In the genomic region with DNA sequence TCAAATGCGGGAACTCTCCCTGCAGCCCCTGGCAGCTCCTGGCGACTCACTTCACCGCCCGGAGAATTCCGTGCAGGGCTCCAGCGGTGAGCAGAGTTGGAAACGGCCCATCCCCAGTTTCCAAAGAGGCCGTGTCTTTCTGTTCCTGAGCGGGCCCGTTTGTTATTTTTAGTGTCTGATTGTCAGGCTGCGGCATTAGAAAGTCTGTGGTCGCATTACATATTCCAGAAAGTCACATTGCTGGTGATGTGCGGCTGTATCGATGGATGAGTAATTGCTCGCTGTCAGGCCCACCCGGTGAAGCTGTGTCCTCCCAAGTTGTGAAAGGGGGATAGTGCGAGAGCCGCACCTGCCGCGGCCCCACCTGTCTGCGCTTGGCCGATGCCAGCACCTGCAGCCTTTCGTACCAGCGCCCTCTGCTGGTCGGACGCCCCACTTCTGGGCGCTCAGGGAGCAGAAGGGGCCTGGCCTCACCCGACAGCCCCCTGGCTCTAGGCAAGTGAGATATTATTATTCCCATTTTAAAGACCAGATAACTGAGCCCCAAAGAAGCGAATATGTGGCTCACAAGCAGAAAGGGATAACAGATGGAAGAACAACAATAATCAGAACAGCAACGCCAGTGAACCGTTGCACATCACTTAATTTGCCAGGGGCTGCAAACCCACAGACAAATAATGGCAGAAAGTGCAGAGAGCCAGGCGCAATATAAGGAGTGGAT, we compare ENCODE assay signal across 1 cellular context.
TF ChIP-seq lines count a peak whose summit lies in the region.

No MANE protein-coding gene starts in this region.

TF ChIP-seq in WTC11, 78 proteins besides CTCF, POLR2A, EP300 and RAD21 (continued from another document):
- peak; percentile 60; the same call in 1 of the 2 replicates for TF ChIP-seq ARID4B (CRISPR knock-in tag; IDR thresholded peaks at IDR 0.05; ENCODE audit: borderline replicate concordance)
- TF ChIP-seq SMAD3 (CRISPR knock-in tag; IDR thresholded peaks at IDR 0.05; ENCODE audit: borderline replicate concordance), result no peak
- no peak for TF ChIP-seq ZNF423 (CRISPR knock-in tag; IDR thresholded peaks at IDR 0.05)
- no peak for TF ChIP-seq JAZF1 (CRISPR knock-in tag; IDR thresholded peaks at IDR 0.05)
- TF ChIP-seq NR2C2 (CRISPR knock-in tag; IDR thresholded peaks at IDR 0.05), result no peak
- TF ChIP-seq FOXJ3 (CRISPR knock-in tag; IDR thresholded peaks at IDR 0.05; ENCODE audit: borderline replicate concordance), result no peak
- TF ChIP-seq CREB1 (CRISPR knock-in tag; IDR thresholded peaks at IDR 0.05), result no peak
- no peak for TF ChIP-seq SMAD4 (CRISPR knock-in tag; IDR thresholded peaks at IDR 0.05)
- TF ChIP-seq E2F5 (CRISPR knock-in tag; IDR thresholded peaks at IDR 0.05), result no peak
- TF ChIP-seq PREB (CRISPR knock-in tag; IDR thresholded peaks at IDR 0.05; ENCODE audit: borderline replicate concordance), result no peak
- no peak for TF ChIP-seq ZNF263 (CRISPR knock-in tag; IDR thresholded peaks at IDR 0.05; ENCODE audit: low read depth)
- no peak for TF ChIP-seq CBFB (CRISPR knock-in tag; IDR thresholded peaks at IDR 0.05; ENCODE audit: low read depth)
- TF ChIP-seq GTF2I (CRISPR knock-in tag; conservative IDR thresholded peaks at IDR 0.05), result 0 out of 2 replicates have a peak, but pooled peaks have one; percentile 16
- no peak for TF ChIP-seq ZNF232 (CRISPR knock-in tag; IDR thresholded peaks at IDR 0.05)
- TF ChIP-seq, protein P1, sequence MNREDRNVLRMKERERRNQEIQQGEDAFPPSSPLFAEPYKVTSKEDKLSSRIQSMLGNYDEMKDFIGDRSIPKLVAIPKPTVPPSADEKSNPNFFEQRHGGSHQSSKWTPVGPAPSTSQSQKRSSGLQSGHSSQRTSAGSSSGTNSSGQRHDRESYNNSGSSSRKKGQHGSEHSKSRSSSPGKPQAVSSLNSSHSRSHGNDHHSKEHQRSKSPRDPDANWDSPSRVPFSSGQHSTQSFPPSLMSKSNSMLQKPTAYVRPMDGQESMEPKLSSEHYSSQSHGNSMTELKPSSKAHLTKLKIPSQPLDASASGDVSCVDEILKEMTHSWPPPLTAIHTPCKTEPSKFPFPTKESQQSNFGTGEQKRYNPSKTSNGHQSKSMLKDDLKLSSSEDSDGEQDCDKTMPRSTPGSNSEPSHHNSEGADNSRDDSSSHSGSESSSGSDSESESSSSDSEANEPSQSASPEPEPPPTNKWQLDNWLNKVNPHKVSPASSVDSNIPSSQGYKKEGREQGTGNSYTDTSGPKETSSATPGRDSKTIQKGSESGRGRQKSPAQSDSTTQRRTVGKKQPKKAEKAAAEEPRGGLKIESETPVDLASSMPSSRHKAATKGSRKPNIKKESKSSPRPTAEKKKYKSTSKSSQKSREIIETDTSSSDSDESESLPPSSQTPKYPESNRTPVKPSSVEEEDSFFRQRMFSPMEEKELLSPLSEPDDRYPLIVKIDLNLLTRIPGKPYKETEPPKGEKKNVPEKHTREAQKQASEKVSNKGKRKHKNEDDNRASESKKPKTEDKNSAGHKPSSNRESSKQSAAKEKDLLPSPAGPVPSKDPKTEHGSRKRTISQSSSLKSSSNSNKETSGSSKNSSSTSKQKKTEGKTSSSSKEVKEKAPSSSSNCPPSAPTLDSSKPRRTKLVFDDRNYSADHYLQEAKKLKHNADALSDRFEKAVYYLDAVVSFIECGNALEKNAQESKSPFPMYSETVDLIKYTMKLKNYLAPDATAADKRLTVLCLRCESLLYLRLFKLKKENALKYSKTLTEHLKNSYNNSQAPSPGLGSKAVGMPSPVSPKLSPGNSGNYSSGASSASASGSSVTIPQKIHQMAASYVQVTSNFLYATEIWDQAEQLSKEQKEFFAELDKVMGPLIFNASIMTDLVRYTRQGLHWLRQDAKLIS (CRISPR knock-in tag; IDR thresholded peaks at IDR 0.05; ENCODE audit: borderline replicate concordance), result no peak
- TF ChIP-seq NFATC4 (CRISPR knock-in tag; IDR thresholded peaks at IDR 0.05), result no peak
- no peak for TF ChIP-seq ZSCAN18 (CRISPR knock-in tag; IDR thresholded peaks at IDR 0.05)
- TF ChIP-seq, protein P2, sequence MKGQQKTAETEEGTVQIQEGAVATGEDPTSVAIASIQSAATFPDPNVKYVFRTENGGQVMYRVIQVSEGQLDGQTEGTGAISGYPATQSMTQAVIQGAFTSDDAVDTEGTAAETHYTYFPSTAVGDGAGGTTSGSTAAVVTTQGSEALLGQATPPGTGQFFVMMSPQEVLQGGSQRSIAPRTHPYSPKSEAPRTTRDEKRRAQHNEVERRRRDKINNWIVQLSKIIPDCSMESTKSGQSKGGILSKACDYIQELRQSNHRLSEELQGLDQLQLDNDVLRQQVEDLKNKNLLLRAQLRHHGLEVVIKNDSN (CRISPR knock-in tag; IDR thresholded peaks at IDR 0.05), result peak; percentile 25; the same call in 1 of the 2 replicates
- no peak for TF ChIP-seq FOXP4 (CRISPR knock-in tag; IDR thresholded peaks at IDR 0.05)
- TF ChIP-seq ZNF138 (CRISPR knock-in tag; conservative IDR thresholded peaks at IDR 0.05), result no peak
- TF ChIP-seq MAX (CRISPR knock-in tag; IDR thresholded peaks at IDR 0.05), result peak; percentile 60; the same call in 1 of the 2 replicates
- TF ChIP-seq, protein P3, sequence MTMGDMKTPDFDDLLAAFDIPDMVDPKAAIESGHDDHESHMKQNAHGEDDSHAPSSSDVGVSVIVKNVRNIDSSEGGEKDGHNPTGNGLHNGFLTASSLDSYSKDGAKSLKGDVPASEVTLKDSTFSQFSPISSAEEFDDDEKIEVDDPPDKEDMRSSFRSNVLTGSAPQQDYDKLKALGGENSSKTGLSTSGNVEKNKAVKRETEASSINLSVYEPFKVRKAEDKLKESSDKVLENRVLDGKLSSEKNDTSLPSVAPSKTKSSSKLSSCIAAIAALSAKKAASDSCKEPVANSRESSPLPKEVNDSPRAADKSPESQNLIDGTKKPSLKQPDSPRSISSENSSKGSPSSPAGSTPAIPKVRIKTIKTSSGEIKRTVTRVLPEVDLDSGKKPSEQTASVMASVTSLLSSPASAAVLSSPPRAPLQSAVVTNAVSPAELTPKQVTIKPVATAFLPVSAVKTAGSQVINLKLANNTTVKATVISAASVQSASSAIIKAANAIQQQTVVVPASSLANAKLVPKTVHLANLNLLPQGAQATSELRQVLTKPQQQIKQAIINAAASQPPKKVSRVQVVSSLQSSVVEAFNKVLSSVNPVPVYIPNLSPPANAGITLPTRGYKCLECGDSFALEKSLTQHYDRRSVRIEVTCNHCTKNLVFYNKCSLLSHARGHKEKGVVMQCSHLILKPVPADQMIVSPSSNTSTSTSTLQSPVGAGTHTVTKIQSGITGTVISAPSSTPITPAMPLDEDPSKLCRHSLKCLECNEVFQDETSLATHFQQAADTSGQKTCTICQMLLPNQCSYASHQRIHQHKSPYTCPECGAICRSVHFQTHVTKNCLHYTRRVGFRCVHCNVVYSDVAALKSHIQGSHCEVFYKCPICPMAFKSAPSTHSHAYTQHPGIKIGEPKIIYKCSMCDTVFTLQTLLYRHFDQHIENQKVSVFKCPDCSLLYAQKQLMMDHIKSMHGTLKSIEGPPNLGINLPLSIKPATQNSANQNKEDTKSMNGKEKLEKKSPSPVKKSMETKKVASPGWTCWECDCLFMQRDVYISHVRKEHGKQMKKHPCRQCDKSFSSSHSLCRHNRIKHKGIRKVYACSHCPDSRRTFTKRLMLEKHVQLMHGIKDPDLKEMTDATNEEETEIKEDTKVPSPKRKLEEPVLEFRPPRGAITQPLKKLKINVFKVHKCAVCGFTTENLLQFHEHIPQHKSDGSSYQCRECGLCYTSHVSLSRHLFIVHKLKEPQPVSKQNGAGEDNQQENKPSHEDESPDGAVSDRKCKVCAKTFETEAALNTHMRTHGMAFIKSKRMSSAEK (CRISPR knock-in tag; IDR thresholded peaks at IDR 0.05; ENCODE audit: borderline replicate concordance), result no peak
- no peak for TF ChIP-seq ESRRA (CRISPR knock-in tag; IDR thresholded peaks at IDR 0.05; ENCODE audit: borderline replicate concordance)
- no peak for TF ChIP-seq FOXK1 (CRISPR knock-in tag; IDR thresholded peaks at IDR 0.05)
